9 cellular contexts compared by ENCODE assay signal in the genomic region with DNA sequence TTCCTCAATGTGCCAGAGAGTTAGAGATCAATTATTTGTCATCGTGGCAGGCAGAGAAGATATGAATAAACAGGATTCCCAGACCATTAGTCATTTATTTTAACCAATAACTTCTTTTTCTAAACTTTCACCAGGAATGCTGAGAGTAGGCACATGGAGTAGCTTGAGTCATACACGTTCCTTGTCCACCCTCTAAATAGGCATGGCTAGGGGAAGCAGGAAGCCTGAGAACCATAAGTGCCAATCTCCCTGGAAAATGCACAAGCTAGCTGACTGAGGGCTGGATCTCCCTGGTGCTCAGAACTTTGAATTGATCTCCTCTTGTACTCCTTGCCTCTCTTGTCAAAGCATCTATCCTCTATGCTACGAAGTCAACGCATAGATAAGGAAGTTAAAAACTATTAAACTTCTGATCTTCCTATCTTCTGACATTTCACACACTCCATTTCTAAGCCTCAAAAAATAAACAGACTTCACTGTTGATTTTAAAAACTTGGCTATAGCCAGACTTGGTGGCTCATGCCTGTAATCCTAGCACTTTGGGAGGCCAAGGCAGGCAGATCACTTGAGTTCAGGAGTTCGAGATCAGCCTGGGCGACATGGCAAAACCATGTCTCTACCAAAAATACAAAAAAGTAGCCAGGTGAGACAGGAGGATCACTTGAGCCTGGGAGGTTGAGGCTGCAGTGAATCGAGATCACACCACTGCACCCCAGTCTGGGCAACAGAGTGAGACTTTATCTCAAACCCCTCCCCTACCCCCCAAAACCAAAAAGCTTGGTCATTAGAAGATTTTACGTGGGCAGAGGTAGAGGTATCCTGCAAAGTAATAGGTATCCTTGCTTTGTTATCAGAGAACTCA. TPM values are rescaled to one million over a fixed set of nuclear protein-coding genes. Genes with fewer than 3 reads are reported as not detected.
DNase-seq lines count a peak whose midpoint lies in the region; ATAC-seq and TF ChIP-seq lines count a peak whose summit lies in the region.
"Had no signal": no experiment of that assay in that cellular context is flagged by ENCODE, and none has a peak within 500 bp of the region (broad histone marks: within the 10 kb centered on the region; RNA-seq: fewer than 3 reads in every experiment).

No MANE protein-coding gene starts in this region.

- no peaks in the 10 kb centered on the region for H3K27me3 Mint-ChIP-seq in activated T-helper 17 cell treated with anti-CD3 and anti-CD28 coated beads, Interleukin-2, amount 50 U/mL, for 72 hours
- H3K27me3 Mint-ChIP-seq in progenitor cell of endocrine pancreas = peaks cover 6% of the 10 kb centered on the region

- CTCF ChIA-PET in HCT116 (lab: Charles Lee) = no interaction called here

- POLR2A ChIA-PET in HCT116 (lab: Charles Lee) = no interaction called here

- peak overlapping the region; percentile 27 for H3K4me3 Mint-ChIP-seq in activated T-helper 17 cell treated with anti-CD3 and anti-CD28 coated beads, Interleukin-2, amount 50 U/mL, for 72 hours
- no peak overlapping the region for H3K4me3 Mint-ChIP-seq in progenitor cell of endocrine pancreas (ENCODE audit: low read depth)

- no peak for TF ChIP-seq RAD21 in HCT116 (IDR thresholded peaks at IDR 0.05; ENCODE audit: low read depth)

- WGBS in stomach, 5 donors = 37 to 53% (median 48%) methylated on average over 8 of the region's 8 CpGs

- TF ChIP-seq EP300 in stomach (IDR thresholded peaks at IDR 0.05) = no peak

- DNase-seq in HCT116 (ENCODE audit: low read depth, low spot score) (peak; percentile 78), glomerular endothelial cell (ENCODE audit: extremely low read depth, low read depth, low spot score) (peak; percentile 91), stomach (no peak), progenitor cell of endocrine pancreas (ENCODE audit: low spot score, unreplicated experiment) (no peak), superior temporal gyrus (ENCODE audit: extremely low spot score) (no peak)
- DNase-seq: stimulated activated CD4-positive, alpha-beta T cell treated with anti-CD3 and anti-CD28 coated beads, Interleukin-1b, Interleukin-23, amount 100 ng/mL, for 48 hours had no signal

- TF ChIP-seq POLR2A in HCT116 (IDR thresholded peaks at IDR 0.05; ENCODE audit: borderline replicate concordance, extremely low read depth, insufficient read depth, insufficient read length) (no peak), stomach (IDR thresholded peaks at IDR 0.05) (no peak)

- RAD21 ChIA-PET in HCT116 (lab: Charles Lee; ENCODE audit: low non-redundant PET in 1 of 2, low total read pairs in 2 of 2, uncharacterized antibody in 2 of 2, unreplicated experiment in 2 of 2) = no interaction called here

- H3K27ac ChIP-seq in HCT116 (ENCODE audit: low read depth, low read length) (no peak overlapping the region), stomach (peak overlapping the region; percentile 23 to 89 (median 55))

- peak overlapping the region; percentile 41 for H3K4me2 ChIP-seq in HCT116 (ENCODE audit: low read length)

- BruUV-seq in HCT116 (replicated peaks; lab: Mats Ljungman, UMichigan) = no TSS peak

- H3K36me3 Mint-ChIP-seq in activated T-helper 17 cell treated with anti-CD3 and anti-CD28 coated beads, Interleukin-2, amount 50 U/mL, for 72 hours (ENCODE audit: low read depth) = no peaks in the 10 kb centered on the region
- no peaks in the 10 kb centered on the region for H3K36me3 Mint-ChIP-seq in progenitor cell of endocrine pancreas (ENCODE audit: insufficient read depth)

- H3K4me3 ChIP-seq in HCT116 (replicated peaks in 1 of 2; ENCODE audit: low read depth in 1 of 2, low read length in 2 of 2) = no peak overlapping the region
- H3K4me3 ChIP-seq in stomach = no peak overlapping the region

- peak overlapping the region; percentile 65 for H3K27ac Mint-ChIP-seq in activated T-helper 17 cell treated with anti-CD3 and anti-CD28 coated beads, Interleukin-2, amount 50 U/mL, for 72 hours
- no peak overlapping the region for H3K27ac Mint-ChIP-seq in progenitor cell of endocrine pancreas

- intact Hi-C loops in HCT116 (cut with micrococcal nuclease) = no loop called here
- intact Hi-C loops in stomach (cut with DNase I; ENCODE audit: low total_unique reads) = no loop called here

- H3K79me2 ChIP-seq in HCT116 (ENCODE audit: insufficient read depth, low read length) = no peaks in the 10 kb centered on the region

- TF ChIP-seq CTCF in HCT116 (IDR thresholded peaks at IDR 0.05 in 2 of 3, conservative IDR thresholded peaks at IDR 0.05 in 1 of 3; ENCODE audit: borderline replicate concordance in 1 of 3, insufficient read depth in 1 of 3, low read depth in 2 of 3, low read length in 2 of 3) = no peak
- no peak for TF ChIP-seq CTCF in stomach (IDR thresholded peaks at IDR 0.05)
- no peak for TF ChIP-seq CTCF in progenitor cell of endocrine pancreas (IDR thresholded peaks at IDR 0.05; ENCODE audit: unreplicated experiment)

- no peaks in the 10 kb centered on the region for H3K36me3 ChIP-seq in HCT116 (ENCODE audit: control insufficient read depth in 1 of 2, insufficient read depth in 2 of 2, low read length in 2 of 2)
- no peaks in the 10 kb centered on the region for H3K36me3 ChIP-seq in stomach

- H3K4me1 Mint-ChIP-seq in activated T-helper 17 cell treated with anti-CD3 and anti-CD28 coated beads, Interleukin-2, amount 50 U/mL, for 72 hours = peaks cover 15% of the 10 kb centered on the region
- peaks cover 40% of the 10 kb centered on the region for H3K4me1 Mint-ChIP-seq in progenitor cell of endocrine pancreas (ENCODE audit: low read depth)

- H3K9me3 ChIP-seq in HCT116 (ENCODE audit: control insufficient read depth in 1 of 2, insufficient read depth in 1 of 2, low read depth in 1 of 2, low read length in 2 of 2) (no peaks in the 10 kb centered on the region), stomach (no peaks in the 10 kb centered on the region)

- H3K9me2 ChIP-seq in HCT116 (ENCODE audit: insufficient read depth) = no peaks in the 10 kb centered on the region

- H3K27me3 ChIP-seq in HCT116 (ENCODE audit: insufficient read depth, low read length) = no peaks in the 10 kb centered on the region
- no peaks in the 10 kb centered on the region for H3K27me3 ChIP-seq in stomach

- peak overlapping the region; percentile 63 for H2AFZ ChIP-seq in HCT116 (ENCODE audit: low read depth, low read length, poor library complexity, severe bottlenecking)

- peak; percentile 64 for ATAC-seq in HCT116
- no peak for ATAC-seq in activated T-helper 17 cell treated with anti-CD3 and anti-CD28 coated beads, Interleukin-2, amount 50 U/mL, for 72 hours (replicated peaks)
- no peak for ATAC-seq in GM21619 (IDR thresholded peaks at IDR 0.05; ENCODE audit: unreplicated experiment)
- no peak for ATAC-seq in GM19397 (IDR thresholded peaks at IDR 0.05; ENCODE audit: unreplicated experiment)

- peaks cover 31 to 54% of the 10 kb centered on the region in 2 experiments for H3K4me1 ChIP-seq in HCT116 (ENCODE audit: control insufficient read depth in 1 of 2, insufficient read depth in 2 of 2, low read length in 2 of 2)
- H3K4me1 ChIP-seq in stomach = peaks cover 52 to 92% (median 68%) of the 10 kb centered on the region in 4 donors

- no peaks in the 10 kb centered on the region for H4K20me1 ChIP-seq in HCT116 (ENCODE audit: insufficient read depth)

- H3K9ac ChIP-seq in HCT116 (ENCODE audit: low read length) = peak overlapping the region; percentile 13; the same call in 1 of the 2 replicates

- no peaks in the 10 kb centered on the region for H3K9me3 Mint-ChIP-seq in activated T-helper 17 cell treated with anti-CD3 and anti-CD28 coated beads, Interleukin-2, amount 50 U/mL, for 72 hours
- no peaks in the 10 kb centered on the region for H3K9me3 Mint-ChIP-seq in progenitor cell of endocrine pancreas (ENCODE audit: low read depth)

TF ChIP-seq in HCT116, 20 proteins besides CTCF, POLR2A, EP300 and RAD21 (continues in another document):
- TF ChIP-seq SRF (IDR thresholded peaks at IDR 0.05; ENCODE audit: low read depth) = peak; percentile 49; the same call in 1 of the 2 replicates
- TF ChIP-seq EZH2 (IDR thresholded peaks at IDR 0.05) = no peak
- peak; percentile 41; the same call in 1 of the 2 replicates for TF ChIP-seq POLR2AphosphoS5 (IDR thresholded peaks at IDR 0.05; ENCODE audit: low read depth, low read length)
- TF ChIP-seq, protein P1, sequence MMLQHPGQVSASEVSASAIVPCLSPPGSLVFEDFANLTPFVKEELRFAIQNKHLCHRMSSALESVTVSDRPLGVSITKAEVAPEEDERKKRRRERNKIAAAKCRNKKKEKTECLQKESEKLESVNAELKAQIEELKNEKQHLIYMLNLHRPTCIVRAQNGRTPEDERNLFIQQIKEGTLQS (IDR thresholded peaks at IDR 0.05) = no peak
- TF ChIP-seq ZFX (IDR thresholded peaks at IDR 0.05) = no peak
- TF ChIP-seq SP1 (IDR thresholded peaks at IDR 0.05; ENCODE audit: low read depth) = peak; percentile 79
- TF ChIP-seq YY1 (IDR thresholded peaks at IDR 0.05; ENCODE audit: extremely low read depth, insufficient replicate concordance, low read depth, low read length) = no peak
- TF ChIP-seq ZNF274 (IDR thresholded peaks at IDR 0.05; ENCODE audit: low read depth, low read length) = no peak
- TF ChIP-seq, protein P2, sequence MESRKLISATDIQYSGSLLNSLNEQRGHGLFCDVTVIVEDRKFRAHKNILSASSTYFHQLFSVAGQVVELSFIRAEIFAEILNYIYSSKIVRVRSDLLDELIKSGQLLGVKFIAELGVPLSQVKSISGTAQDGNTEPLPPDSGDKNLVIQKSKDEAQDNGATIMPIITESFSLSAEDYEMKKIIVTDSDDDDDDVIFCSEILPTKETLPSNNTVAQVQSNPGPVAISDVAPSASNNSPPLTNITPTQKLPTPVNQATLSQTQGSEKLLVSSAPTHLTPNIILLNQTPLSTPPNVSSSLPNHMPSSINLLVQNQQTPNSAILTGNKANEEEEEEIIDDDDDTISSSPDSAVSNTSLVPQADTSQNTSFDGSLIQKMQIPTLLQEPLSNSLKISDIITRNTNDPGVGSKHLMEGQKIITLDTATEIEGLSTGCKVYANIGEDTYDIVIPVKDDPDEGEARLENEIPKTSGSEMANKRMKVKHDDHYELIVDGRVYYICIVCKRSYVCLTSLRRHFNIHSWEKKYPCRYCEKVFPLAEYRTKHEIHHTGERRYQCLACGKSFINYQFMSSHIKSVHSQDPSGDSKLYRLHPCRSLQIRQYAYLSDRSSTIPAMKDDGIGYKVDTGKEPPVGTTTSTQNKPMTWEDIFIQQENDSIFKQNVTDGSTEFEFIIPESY (IDR thresholded peaks at IDR 0.05; ENCODE audit: extremely low read depth, insufficient replicate concordance, low read length) = no peak

RNA-seq across cellular contexts. Expression of a gene that starts 11.8 kb away (rescaled TPM):
- total RNA-seq in HCT116 (2021; ENCODE audit: unreplicated experiment) (0.86 TPM), glomerular endothelial cell (1.5 and 2.9 TPM in 2 replicates), stomach (10 to 100 TPM; 18.7 to 63.6 (median 31.9) TPM), progenitor cell of endocrine pancreas (not detected in 2 replicates)
- polyA plus RNA-seq in HCT116 (2012) = 0.55 and 0.83 TPM in 2 replicates
- total RNA-seq in activated T-helper 17 cell treated with anti-CD3 and anti-CD28 coated beads, Interleukin-2, amount 50 U/mL, for 72 hours = 10 to 100 TPM; 47.7 to 81.3 TPM
- polyA plus RNA-seq in stomach = 10 to 100 TPM in 2 of 3 donors, 1 to 10 TPM in 1; 3.9 to 14.8 (median 10.0) TPM

Comparison
In these comparisons a context has a peak if more than half of its experiments do, and no peak if none do; other contexts are left out.
1. DNase-seq: peak in HCT116 (single experiment) and glomerular endothelial cell (single experiment); none in stomach (single experiment), progenitor cell of endocrine pancreas (single experiment) and superior temporal gyrus (single experiment).